ENCODE assay signal across 23 cellular contexts in the genomic region with DNA sequence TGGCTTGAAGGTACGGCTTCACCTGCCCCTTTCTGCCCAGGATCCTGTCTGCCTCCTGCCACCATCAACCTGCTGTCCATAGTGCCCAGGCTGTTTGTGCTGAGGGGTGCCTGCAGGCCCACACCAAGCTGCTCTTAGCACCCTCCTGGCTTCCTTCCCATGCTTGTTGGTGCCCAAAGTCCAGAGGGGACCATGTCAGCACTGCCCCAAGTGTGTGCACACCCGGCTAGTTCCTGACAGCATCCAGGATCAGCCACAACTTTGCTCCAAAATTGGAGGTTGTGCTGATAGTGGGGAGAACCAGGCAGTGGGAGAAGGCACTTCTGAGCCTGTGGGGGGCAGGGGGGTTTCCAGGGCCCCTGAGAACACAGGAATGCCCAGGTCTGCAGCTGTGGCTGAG. TPM values are rescaled to one million over a fixed set of nuclear protein-coding genes. Genes with fewer than 3 reads are reported as not detected.
DNase-seq lines count a peak whose midpoint lies in the region; FAIRE-seq and TF ChIP-seq lines count a peak whose summit lies in the region.
"Had no signal": no experiment of that assay in that cellular context is flagged by ENCODE, and none has a peak within 500 bp of the region (broad histone marks: within the 10 kb centered on the region; RNA-seq: fewer than 3 reads in every experiment).

No MANE protein-coding gene starts in this region.

- peaks cover 36% of the 10 kb centered on the region for H3K36me3 Mint-ChIP-seq in osteocyte (ENCODE audit: unreplicated experiment)

- no peak overlapping the region for H3K14ac ChIP-seq in neuronal stem cell (ENCODE audit: low read length)

- no peak for TF ChIP-seq EP300 in transverse colon (IDR thresholded peaks at IDR 0.05; ENCODE audit: low read depth)

- peak overlapping the region; percentile 66 for H2BK5ac ChIP-seq in neuronal stem cell (ENCODE audit: low read length)

- no peak overlapping the region for H4K8ac ChIP-seq in neuronal stem cell (ENCODE audit: low read depth, low read length)

- no peak for TF ChIP-seq POLR2A in transverse colon (IDR thresholded peaks at IDR 0.05)

- TF ChIP-seq CTCF in osteocyte (IDR thresholded peaks at IDR 0.05) (no peak), transverse colon (IDR thresholded peaks at IDR 0.05) (no peak)

- H3K36me3 ChIP-seq in neuronal stem cell (replicated peaks in 1 of 2; ENCODE audit: control insufficient read depth in 2 of 2, insufficient read depth in 2 of 2, low read length in 2 of 2) (peaks cover 17 to 49% of the 10 kb centered on the region in 2 donors), transverse colon (peaks cover 0 to 12% (median 3%) of the 10 kb centered on the region in 4 donors)

- no peaks in the 10 kb centered on the region for H3K4me1 Mint-ChIP-seq in osteocyte (ENCODE audit: unreplicated experiment)
- H3K4me1 Mint-ChIP-seq: B cell had no signal

- peak overlapping the region in 1 of 2 donors; percentile 32 for H3K4me3 ChIP-seq in neuronal stem cell (ENCODE audit: low read length in 2 of 2)
- no peak overlapping the region for H3K4me3 ChIP-seq in transverse colon
- H3K4me3 ChIP-seq: BLaER1 treated with 17β-estradiol and CSF1 and Interleukin-3, amounts not matched to agents 10 nM and 100 nM; GM12878 had no signal

- DNase-seq in neuronal stem cell (ENCODE audit: low spot score) (no peak), osteocyte (ENCODE audit: extremely low spot score, unreplicated experiment) (peak; percentile 72), urothelium cell line (ENCODE audit: low spot score) (no peak), transverse colon (no peak), DMS 273 treated with DMSO at 0.1 percent for 48 hours (lab: John Stamatoyannopoulos, UW) (no peak), NCI-H748 treated with DMSO at 0.1 percent for 48 hours (lab: John Stamatoyannopoulos, UW) (no peak)
- DNase-seq: 8988T; AML-193; Caco-2; Calu3; CD4-positive, alpha-beta T cell; CD8-positive, alpha-beta T cell; DMS153; DMS79; EL; GDM1 had no signal

- H4K91ac ChIP-seq in neuronal stem cell (ENCODE audit: low read depth, low read length, poor library complexity): no peak overlapping the region

- H3K23ac ChIP-seq in neuronal stem cell (ENCODE audit: low read depth, low read length, poor library complexity): peak overlapping the region; percentile 55

- no peak overlapping the region for H3K4me2 ChIP-seq in neuronal stem cell (ENCODE audit: insufficient read depth, low read length, poor library complexity, severe bottlenecking)
- H3K4me2 ChIP-seq: BLaER1 treated with 17β-estradiol and CSF1 and Interleukin-3, amounts not matched to agents 10 nM and 100 nM had no signal

- H3K9ac ChIP-seq in neuronal stem cell (ENCODE audit: low read depth, low read length, poor library complexity): no peak overlapping the region
- H3K9ac ChIP-seq: BLaER1 treated with 17β-estradiol and CSF1 and Interleukin-3, amounts not matched to agents 10 nM and 100 nM had no signal

- H3K9me3 ChIP-seq in neuronal stem cell (replicated peaks in 1 of 2; ENCODE audit: control insufficient read depth in 2 of 2, insufficient read depth in 1 of 2, low read depth in 1 of 2, low read length in 2 of 2) (peaks cover 17 to 26% of the 10 kb centered on the region in 2 donors), transverse colon (no peaks in the 10 kb centered on the region)
- H3K9me3 ChIP-seq: Caco-2 had no signal

- no peak overlapping the region for H2BK15ac ChIP-seq in neuronal stem cell (ENCODE audit: low read length)

- H3K27ac ChIP-seq in neuronal stem cell (replicated peaks; ENCODE audit: low read length) (no peak overlapping the region), transverse colon (no peak overlapping the region)
- H3K27ac ChIP-seq: BLaER1 treated with 17β-estradiol and CSF1 and Interleukin-3, amounts not matched to agents 10 nM and 100 nM; C4-2B had no signal

- WGBS in neuronal stem cell (ENCODE audit: extremely low coverage in 2 of 2, insufficient read length in 2 of 2, insufficient replicate concordance in 1 of 2), 2 donors: no CpG with 5 or more reads among the region's 2 CpGs
- 100% methylated on average over 2 of the region's 2 CpGs; no CpG with 5 or more reads in 1 of the 2 donors for WGBS in transverse colon (ENCODE audit: low coverage in 1 of 2), 2 donors

- in situ Hi-C loops in transverse colon (cut with MboI; ENCODE audit: low pct_ligation_motif_present in 1 of 4, low pct_unique_long_range_greater_than_20kb in 1 of 4, low sequenced_read_pairs in 3 of 4): no loop called here

- no peaks in the 10 kb centered on the region for H3K4me1 ChIP-seq in neuronal stem cell (ENCODE audit: control insufficient read depth in 2 of 2, insufficient read depth in 1 of 2, low read depth in 1 of 2, low read length in 2 of 2)
- no peaks in the 10 kb centered on the region for H3K4me1 ChIP-seq in transverse colon
- H3K4me1 ChIP-seq: BLaER1 treated with 17β-estradiol and CSF1 and Interleukin-3, amounts not matched to agents 10 nM and 100 nM; Caco-2 had no signal

- no peaks in the 10 kb centered on the region for H3K27me3 Mint-ChIP-seq in osteocyte (ENCODE audit: unreplicated experiment)
- H3K27me3 Mint-ChIP-seq: B cell; CD4-positive, alpha-beta T cell had no signal

- peaks cover 4% of the 10 kb centered on the region for H3K9me3 Mint-ChIP-seq in osteocyte (ENCODE audit: unreplicated experiment)
- H3K9me3 Mint-ChIP-seq: CD8-positive, alpha-beta T cell had no signal

- no peak overlapping the region for H3K18ac ChIP-seq in neuronal stem cell (ENCODE audit: low read length)

- intact Hi-C loops in transverse colon (cut with DNase I; ENCODE audit: low total_unique reads): no loop called here

- H2BK120ac ChIP-seq in neuronal stem cell (ENCODE audit: low read depth, low read length): no peak overlapping the region

- H3K4me3 Mint-ChIP-seq in osteocyte (ENCODE audit: unreplicated experiment): no peak overlapping the region
- H3K4me3 Mint-ChIP-seq: B cell; CD4-positive, alpha-beta T cell; CD8-positive, alpha-beta T cell had no signal

- no peak overlapping the region for H2AK5ac ChIP-seq in neuronal stem cell (ENCODE audit: low read depth, low read length)

- peaks cover 0 to 2% (median 0%) of the 10 kb centered on the region in 3 experiments for H3K27me3 ChIP-seq in neuronal stem cell (ENCODE audit: control insufficient read depth in 3 of 3, insufficient read depth in 3 of 3, low read depth in 1 of 3, low read length in 3 of 3)
- H3K27me3 ChIP-seq in transverse colon: no peaks in the 10 kb centered on the region
- H3K27me3 ChIP-seq: BLaER1 treated with 17β-estradiol and CSF1 and Interleukin-3, amounts not matched to agents 10 nM and 100 nM had no signal

- no peak overlapping the region for H2AFZ ChIP-seq in neuronal stem cell (ENCODE audit: low read length)

- no peaks in the 10 kb centered on the region for H3K79me1 ChIP-seq in neuronal stem cell (ENCODE audit: low read depth, low read length)

- FAIRE-seq in urothelium cell line (lab: Jason Lieb, UNC): peak; percentile 55
- FAIRE-seq: D721Med, GM12878, GM12892, GM18507 had no signal

- peak overlapping the region; percentile 41 for H2BK12ac ChIP-seq in neuronal stem cell (ENCODE audit: low read length)

- H3K4ac ChIP-seq in neuronal stem cell (ENCODE audit: low read length): no peak overlapping the region

- no peak overlapping the region for H3K27ac Mint-ChIP-seq in osteocyte (ENCODE audit: unreplicated experiment)
- H3K27ac Mint-ChIP-seq: B cell; CD4-positive, alpha-beta T cell; CD8-positive, alpha-beta T cell had no signal

RNA-seq across cellular contexts. Expression of gene PRPF39, which starts 44.5 kb away (rescaled TPM):
- polyA plus RNA-seq in neuronal stem cell (2013, experiment 1 of 2): 31.7 TPM
- 30.9 TPM for polyA plus RNA-seq in neuronal stem cell (2013, experiment 2 of 2)
- 41.7 and 44.5 TPM in 2 replicates for total RNA-seq in osteocyte
- 100 to 1,000 TPM in 1 of 4 donors, 10 to 100 TPM in 3; 13.5 to 239 (median 37.9) TPM for total RNA-seq in transverse colon
